In the genomic region with DNA sequence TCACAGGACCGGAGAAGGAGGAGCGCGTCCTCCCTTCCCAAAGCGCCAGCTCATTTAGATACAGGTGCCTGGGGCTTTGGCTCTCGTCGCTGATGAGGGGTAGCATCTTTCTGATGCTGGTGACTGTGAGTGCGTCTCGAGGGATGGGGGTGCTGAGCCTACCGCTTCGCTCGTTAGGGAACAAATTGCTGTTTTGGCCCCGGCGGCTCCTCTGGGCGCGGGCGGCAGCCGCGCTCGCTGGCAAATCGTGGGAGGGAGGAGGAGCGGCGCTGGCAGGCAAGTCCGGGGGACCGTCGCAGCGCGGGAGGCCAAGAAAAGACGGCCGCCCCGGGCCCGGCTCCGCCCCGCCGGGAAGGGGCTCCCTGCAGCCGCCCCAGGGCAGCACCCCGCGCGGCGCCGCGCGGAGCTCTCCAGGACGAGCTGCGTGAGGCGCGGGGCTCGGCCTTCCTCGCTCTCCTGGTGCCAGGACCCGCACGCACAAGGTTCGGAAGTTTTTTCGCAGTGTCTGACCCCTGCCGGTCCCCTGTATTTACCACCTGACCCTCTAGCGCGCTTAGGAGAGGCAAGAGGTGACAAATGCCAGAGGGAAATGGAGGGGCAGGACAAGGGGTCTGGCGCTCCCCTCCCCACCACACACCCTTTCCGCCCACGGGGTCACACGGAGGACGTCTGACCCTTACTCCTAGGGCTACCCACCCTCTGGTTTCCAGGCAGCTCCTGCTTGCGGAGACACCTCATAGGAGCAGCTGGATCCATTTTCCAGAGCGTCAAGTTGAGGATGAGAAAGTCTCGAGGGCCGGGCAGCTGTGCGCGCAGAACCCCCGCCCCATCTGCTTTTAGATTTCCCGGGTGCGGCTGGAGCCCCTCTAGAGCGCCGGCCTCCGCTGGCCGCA, we compare ENCODE assay signal across 8 cellular contexts. TPM values are rescaled to one million over a fixed set of nuclear protein-coding genes. Genes with fewer than 3 reads are reported as not detected.
DNase-seq lines count a peak whose midpoint lies in the region; ATAC-seq lines count a peak whose summit lies in the region.

No MANE protein-coding gene starts in this region.

- peak overlapping the region; percentile 85 for H2AFZ ChIP-seq in neuron (ENCODE audit: low read depth, low read length)

- ATAC-seq in esophagus mucosa (peak; percentile 3), HG02571 (IDR thresholded peaks at IDR 0.05; ENCODE audit: unreplicated experiment) (no peak), HG03196 (IDR thresholded peaks at IDR 0.05; ENCODE audit: unreplicated experiment) (no peak)

- H3K9ac ChIP-seq in HUES64 (ENCODE audit: low read depth, low read length): no peak overlapping the region

- H3K9me3 ChIP-seq in HUES64 (ENCODE audit: insufficient read depth, low read depth, low read length) (no peaks in the 10 kb centered on the region), neuron (ENCODE audit: low read length) (no peaks in the 10 kb centered on the region)

- DNase-seq in CD1c-positive myeloid dendritic cell (ENCODE audit: extremely low spot score): peak; percentile 61
- peak; percentile 35 to 38 for DNase-seq in activated CD4-positive, alpha-beta T cell treated with anti-CD3 and anti-CD28 coated beads, Interleukin-2, amount 50 U/mL, for 4 hours
- no peak for DNase-seq in foreskin melanocyte

- H3K27me3 ChIP-seq in HUES64 (ENCODE audit: insufficient read depth, low read length) (peaks cover 86% of the 10 kb centered on the region), neuron (ENCODE audit: insufficient read depth, low read length) (peaks cover 68% of the 10 kb centered on the region)

- H3K4me3 ChIP-seq in HUES64 (ENCODE audit: low read length) (peak overlapping the region; percentile 45), neuron (ENCODE audit: low read length) (peak overlapping the region; percentile 48)

- H3K4me1 ChIP-seq in HUES64 (ENCODE audit: insufficient read depth, low read length) (peaks cover 8% of the 10 kb centered on the region), neuron (ENCODE audit: insufficient read depth, low read length) (peaks cover 14% of the 10 kb centered on the region)

- 1% methylated on average over 73 of the region's 73 CpGs for WGBS in HUES64

- H3K27ac ChIP-seq in HUES64 (ENCODE audit: low read depth, low read length): no peak overlapping the region

- H3K36me3 ChIP-seq in HUES64 (ENCODE audit: insufficient read depth, low read length) (no peaks in the 10 kb centered on the region), neuron (ENCODE audit: insufficient read depth, low read length) (no peaks in the 10 kb centered on the region)

RNA-seq across cellular contexts. Expression of a gene that starts 0.9 kb away (rescaled TPM):
- 0.10 TPM for polyA plus RNA-seq in HUES64 (2013, experiment 1 of 2)
- polyA plus RNA-seq in HUES64 (2013, experiment 2 of 2): 0.19 TPM
- not detected for total RNA-seq in esophagus mucosa

RNA-seq across cellular contexts. Expression of a gene that starts 30.0 kb away (rescaled TPM):
- 64.8 TPM for polyA plus RNA-seq in HUES64 (2013, experiment 1 of 2)
- 62.9 TPM for polyA plus RNA-seq in HUES64 (2013, experiment 2 of 2)
- total RNA-seq in esophagus mucosa: 41.8 TPM
